8 cellular contexts compared by ENCODE assay signal in genomic region chr5:91162534-91163381, GRCh38.
DNase-seq lines count a peak whose midpoint lies in the region; ATAC-seq, FAIRE-seq and TF ChIP-seq lines count a peak whose summit lies in the region.

No MANE protein-coding gene starts in this region.

- no peak overlapping the region for H3K4me3 ChIP-seq in endothelial cell of umbilical vein (replicated peaks in 1 of 3; ENCODE audit: insufficient read depth in 1 of 3, low read depth in 1 of 3, low read length in 3 of 3)
- H3K4me3 ChIP-seq in naive thymus-derived CD4-positive, alpha-beta T cell (ENCODE audit: low read length): no peak overlapping the region

- dilution Hi-C loops in endothelial cell of umbilical vein (cut with MboI; ENCODE audit: extremely low pct_ligation_motif_present, low sequenced_read_pairs): no loop called here

- BruUV-seq in endothelial cell of umbilical vein (replicated peaks; lab: Mats Ljungman, UMichigan): TSS peak; percentile 88

- intact Hi-C loops in endothelial cell of umbilical vein (cut with micrococcal nuclease): loop anchor here (1.0 to 2.0 kb wide), 3 partner anchors 149 to 218 kb away; no protein-coding TSS in a partner anchor
- intact Hi-C loops in naive thymus-derived CD4-positive, alpha-beta T cell (cut with micrococcal nuclease): loop anchor here in 1 of 2 donors (1.0 to 5.0 kb wide), 6 partner anchors 8 to 221 kb away; partner anchors contain the start of gene ARRDC3

- CTCF ChIA-PET in activated CD4-positive, alpha-beta T cell treated with anti-CD3 and anti-CD28 coated beads, Interleukin-2, amount 10 ng/mL, durations not matched to agents 7 days and 5 days (lab: Charles Lee): interaction anchor here (0.8 to 1.0 kb wide), 2 partner anchors 222 to 223 kb away, joined by 3 to 5 read pairs; no protein-coding TSS in a partner anchor
- CTCF ChIA-PET in endothelial cell of umbilical vein (lab: Charles Lee): interaction anchor here (0.6 to 2.2 kb wide), 6 partner anchors 57 to 257 kb away, joined by 3 to 9 read pairs (median 4); no protein-coding TSS in a partner anchor
- CTCF ChIA-PET in naive thymus-derived CD4-positive, alpha-beta T cell (lab: Charles Lee): no interaction called here

- H3K27ac Mint-ChIP-seq in activated CD4-positive, alpha-beta T cell treated with anti-CD3 and anti-CD28 coated beads, Interleukin-2, amount 10 ng/mL, durations not matched to agents 7 days and 5 days: peak overlapping the region; percentile 55
- H3K27ac Mint-ChIP-seq in naive thymus-derived CD4-positive, alpha-beta T cell: peak overlapping the region in 4 of 9 donors; percentile 10 to 71 (median 35)

- H3K79me2 ChIP-seq in endothelial cell of umbilical vein (ENCODE audit: control insufficient read depth, insufficient read depth, low read length): no peaks in the 10 kb centered on the region

- TF ChIP-seq POLR2A in endothelial cell of umbilical vein (IDR thresholded peaks at IDR 0.05; ENCODE audit: low read depth, low read length): no peak

- H3K27ac ChIP-seq in endothelial cell of umbilical vein (ENCODE audit: insufficient read depth, low read depth, low read length): peak overlapping the region; percentile 84
- no peak overlapping the region for H3K27ac ChIP-seq in naive thymus-derived CD4-positive, alpha-beta T cell (ENCODE audit: low read depth, low read length)

- H3K36me3 Mint-ChIP-seq in activated CD4-positive, alpha-beta T cell treated with anti-CD3 and anti-CD28 coated beads, Interleukin-2, amount 10 ng/mL, durations not matched to agents 7 days and 5 days (ENCODE audit: low read depth): no peaks in the 10 kb centered on the region
- no peaks in the 10 kb centered on the region for H3K36me3 Mint-ChIP-seq in naive thymus-derived CD4-positive, alpha-beta T cell

- H3K9me3 Mint-ChIP-seq in activated CD4-positive, alpha-beta T cell treated with anti-CD3 and anti-CD28 coated beads, Interleukin-2, amount 10 ng/mL, durations not matched to agents 7 days and 5 days: no peaks in the 10 kb centered on the region
- no peaks in the 10 kb centered on the region for H3K9me3 Mint-ChIP-seq in naive thymus-derived CD4-positive, alpha-beta T cell

- H3K27me3 ChIP-seq in endothelial cell of umbilical vein (ENCODE audit: control insufficient read depth in 2 of 2, insufficient read depth in 2 of 2, low read length in 2 of 2): no peaks in the 10 kb centered on the region
- H3K27me3 ChIP-seq in naive thymus-derived CD4-positive, alpha-beta T cell (ENCODE audit: control insufficient read depth in 2 of 2, insufficient read depth in 2 of 2, low read length in 2 of 2): no peaks in the 10 kb centered on the region

- POLR2A ChIA-PET in activated CD4-positive, alpha-beta T cell treated with anti-CD3 and anti-CD28 coated beads, Interleukin-2, amount 10 ng/mL, durations not matched to agents 7 days and 5 days (lab: Charles Lee): no interaction called here
- POLR2A ChIA-PET in endothelial cell of umbilical vein (lab: Charles Lee): interaction anchor here (1.0 kb wide), 1 partner anchor 220 kb away, joined by 6 read pairs; the partner anchor contains the start of gene ARRDC3
- POLR2A ChIA-PET in naive thymus-derived CD4-positive, alpha-beta T cell (lab: Charles Lee): no interaction called here

- no peaks in the 10 kb centered on the region for H3K36me3 ChIP-seq in endothelial cell of umbilical vein (ENCODE audit: control insufficient read depth in 2 of 2, extremely low read depth in 1 of 2, insufficient read depth in 2 of 2, low read length in 2 of 2)
- H3K36me3 ChIP-seq in naive thymus-derived CD4-positive, alpha-beta T cell (ENCODE audit: control insufficient read depth in 2 of 3, insufficient read depth in 3 of 3, low read length in 3 of 3): no peaks in the 10 kb centered on the region

- no peak for TF ChIP-seq CTCF in endothelial cell of umbilical vein (IDR thresholded peaks at IDR 0.05; ENCODE audit: extremely low read depth in 1 of 2, insufficient read depth in 1 of 2, low read depth in 1 of 2, low read length in 2 of 2)

- FAIRE-seq in endothelial cell of umbilical vein (lab: Jason Lieb, UNC): peak; percentile 85

- H4K20me1 ChIP-seq in endothelial cell of umbilical vein (replicated peaks; ENCODE audit: control insufficient read depth, extremely low read depth, insufficient read depth, low read length): no peaks in the 10 kb centered on the region

- peak overlapping the region; percentile 38 for H3K4me2 ChIP-seq in endothelial cell of umbilical vein (ENCODE audit: insufficient read depth, low read length)

- peak overlapping the region; percentile 19 for H3K4me3 Mint-ChIP-seq in activated CD4-positive, alpha-beta T cell treated with anti-CD3 and anti-CD28 coated beads, Interleukin-2, amount 10 ng/mL, durations not matched to agents 7 days and 5 days
- peak overlapping the region in 3 of 10 donors; percentile 0 to 46 (median 1) for H3K4me3 Mint-ChIP-seq in naive thymus-derived CD4-positive, alpha-beta T cell

- no peaks in the 10 kb centered on the region for H3K9me1 ChIP-seq in endothelial cell of umbilical vein (replicated peaks; ENCODE audit: control insufficient read depth, extremely low read depth, insufficient read depth, low read length)

- peak overlapping the region; percentile 64 for H3K9ac ChIP-seq in endothelial cell of umbilical vein (replicated peaks; ENCODE audit: extremely low read depth, insufficient read depth, low read length)

- peak; percentile 92 for DNase-seq in Daoy (ENCODE audit: low read depth)
- peak; percentile 95 for DNase-seq in LHCN-M2 (ENCODE audit: low read depth)
- peak; percentile 64 for DNase-seq in activated CD4-positive, alpha-beta T cell treated with anti-CD3 and anti-CD28 coated beads, Interleukin-2, amount 10 ng/mL, durations not matched to agents 7 days and 5 days
- DNase-seq in endothelial cell of umbilical vein (ENCODE audit: low read depth, low spot score): peak; percentile 98
- DNase-seq in naive thymus-derived CD4-positive, alpha-beta T cell: peak in 2 of 9 donors; percentile 8 to 64
- DNase-seq in stimulated activated naive CD8-positive, alpha-beta T cell treated with anti-CD3 and anti-CD28 coated beads, Interleukin-15, Interleukin-2, amounts not matched to agents 100 U/mL and 50 U/mL, for 24 hours: peak; percentile 68
- DNase-seq in NCI-H2107 treated with DMSO at 0.1 percent for 48 hours (lab: John Stamatoyannopoulos, UW; ENCODE audit: unreplicated experiment): no peak

- no peaks in the 10 kb centered on the region for H3K27me3 Mint-ChIP-seq in activated CD4-positive, alpha-beta T cell treated with anti-CD3 and anti-CD28 coated beads, Interleukin-2, amount 10 ng/mL, durations not matched to agents 7 days and 5 days
- no peaks in the 10 kb centered on the region for H3K27me3 Mint-ChIP-seq in naive thymus-derived CD4-positive, alpha-beta T cell

- H3K9me3 ChIP-seq in endothelial cell of umbilical vein (replicated peaks; ENCODE audit: control insufficient read depth, insufficient read depth, low read length): no peaks in the 10 kb centered on the region
- H3K9me3 ChIP-seq in naive thymus-derived CD4-positive, alpha-beta T cell (ENCODE audit: control insufficient read depth in 2 of 3, low read length in 3 of 3): no peaks in the 10 kb centered on the region

- ATAC-seq in GM21737 (IDR thresholded peaks at IDR 0.05; ENCODE audit: unreplicated experiment): peak; percentile 100
- ATAC-seq in naive thymus-derived CD4-positive, alpha-beta T cell: peak; percentile 93
- peak; percentile 99 for ATAC-seq in stimulated activated naive CD8-positive, alpha-beta T cell treated with anti-CD3 and anti-CD28 coated beads, Interleukin-15, Interleukin-2, amounts not matched to agents 100 U/mL and 50 U/mL, for 24 hours

- peaks cover 42% of the 10 kb centered on the region for H3K4me1 ChIP-seq in endothelial cell of umbilical vein (ENCODE audit: control insufficient read depth, extremely low read depth, insufficient read depth, low read length)
- no peaks in the 10 kb centered on the region for H3K4me1 ChIP-seq in naive thymus-derived CD4-positive, alpha-beta T cell (ENCODE audit: control insufficient read depth in 2 of 2, insufficient read depth in 2 of 2, low read length in 2 of 2)

- peak overlapping the region; percentile 66 for H2AFZ ChIP-seq in endothelial cell of umbilical vein (ENCODE audit: low read depth, low read length)

- peaks cover 20% of the 10 kb centered on the region for H3K4me1 Mint-ChIP-seq in activated CD4-positive, alpha-beta T cell treated with anti-CD3 and anti-CD28 coated beads, Interleukin-2, amount 10 ng/mL, durations not matched to agents 7 days and 5 days
- H3K4me1 Mint-ChIP-seq in naive thymus-derived CD4-positive, alpha-beta T cell: peaks cover 5 to 24% (median 13%) of the 10 kb centered on the region in 7 donors

TF ChIP-seq in endothelial cell of umbilical vein, 7 proteins besides CTCF, POLR2A, EP300 and RAD21:
- TF ChIP-seq POLR2AphosphoS5 (IDR thresholded peaks at IDR 0.05; ENCODE audit: insufficient read depth, low read depth, low read length) (peak; percentile 25), FOS (IDR thresholded peaks at IDR 0.05; ENCODE audit: borderline replicate concordance, insufficient read depth, low read length) (peak; percentile 97), JUN (IDR thresholded peaks at IDR 0.05; ENCODE audit: borderline replicate concordance, insufficient read depth, insufficient read length, low read depth) (peak; percentile 92), MAX (IDR thresholded peaks at IDR 0.05; ENCODE audit: insufficient read depth, insufficient read length) (no peak), GATA2 (IDR thresholded peaks at IDR 0.05; ENCODE audit: insufficient read depth, insufficient read length, low read depth, low read length) (peak; percentile 87), EZH2 (IDR thresholded peaks at IDR 0.05; ENCODE audit: borderline replicate concordance, low read depth, low read length, severe bottlenecking) (no peak)
